In the genomic region with DNA sequence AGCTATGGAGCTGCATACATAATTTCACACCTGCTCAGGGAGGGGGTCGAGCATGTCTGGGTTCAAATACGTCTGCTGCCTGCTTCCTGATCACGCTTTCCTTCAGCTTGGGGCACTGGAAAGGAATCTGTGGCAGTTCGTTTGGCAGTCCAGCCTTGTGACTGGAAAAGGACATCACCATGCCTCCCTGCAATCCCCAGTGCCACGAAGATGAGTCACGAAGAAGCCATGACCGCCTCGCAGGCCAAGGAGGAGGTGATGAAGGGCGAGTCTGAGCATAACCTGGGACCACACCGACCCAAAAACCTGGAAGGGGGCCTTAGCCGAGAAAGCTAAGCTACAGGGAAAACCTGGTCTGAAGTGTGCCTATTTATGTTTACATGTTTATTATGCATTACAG, we compare ENCODE assay signal across 1 cellular context.
TF ChIP-seq lines count a peak whose summit lies in the region.

No MANE protein-coding gene starts in this region.

TF ChIP-seq in WTC11, 78 proteins besides CTCF, POLR2A, EP300 and RAD21 (continued from another document):
- TF ChIP-seq ZBTB43 (CRISPR knock-in tag; IDR thresholded peaks at IDR 0.05), result no peak
- TF ChIP-seq, protein P1, sequence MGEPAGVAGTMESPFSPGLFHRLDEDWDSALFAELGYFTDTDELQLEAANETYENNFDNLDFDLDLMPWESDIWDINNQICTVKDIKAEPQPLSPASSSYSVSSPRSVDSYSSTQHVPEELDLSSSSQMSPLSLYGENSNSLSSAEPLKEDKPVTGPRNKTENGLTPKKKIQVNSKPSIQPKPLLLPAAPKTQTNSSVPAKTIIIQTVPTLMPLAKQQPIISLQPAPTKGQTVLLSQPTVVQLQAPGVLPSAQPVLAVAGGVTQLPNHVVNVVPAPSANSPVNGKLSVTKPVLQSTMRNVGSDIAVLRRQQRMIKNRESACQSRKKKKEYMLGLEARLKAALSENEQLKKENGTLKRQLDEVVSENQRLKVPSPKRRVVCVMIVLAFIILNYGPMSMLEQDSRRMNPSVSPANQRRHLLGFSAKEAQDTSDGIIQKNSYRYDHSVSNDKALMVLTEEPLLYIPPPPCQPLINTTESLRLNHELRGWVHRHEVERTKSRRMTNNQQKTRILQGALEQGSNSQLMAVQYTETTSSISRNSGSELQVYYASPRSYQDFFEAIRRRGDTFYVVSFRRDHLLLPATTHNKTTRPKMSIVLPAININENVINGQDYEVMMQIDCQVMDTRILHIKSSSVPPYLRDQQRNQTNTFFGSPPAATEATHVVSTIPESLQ (CRISPR knock-in tag; IDR thresholded peaks at IDR 0.05), result no peak
- no peak for TF ChIP-seq SOX15 (CRISPR knock-in tag; IDR thresholded peaks at IDR 0.05)
- no peak for TF ChIP-seq ZNF263 (CRISPR knock-in tag; IDR thresholded peaks at IDR 0.05; ENCODE audit: low read depth)
